Comparison of ENCODE assay signal across 9 cellular contexts in genomic region chr3:107431298-107432012, GRCh38. TPM values are rescaled to one million over a fixed set of nuclear protein-coding genes. Genes with fewer than 3 reads are reported as not detected.
DNase-seq lines count a peak whose midpoint lies in the region; ATAC-seq and TF ChIP-seq lines count a peak whose summit lies in the region.
"Had no signal": no experiment of that assay in that cellular context is flagged by ENCODE, and none has a peak within 500 bp of the region (broad histone marks: within the 10 kb centered on the region; RNA-seq: fewer than 3 reads in every experiment).

No MANE protein-coding gene starts in this region.

- CTCF ChIA-PET in AG04450 (lab: Charles Lee): interaction anchor here (0.5 to 6.2 kb wide), 11 partner anchors 11 to 423 kb away, joined by 3 to 137 read pairs (median 22); no protein-coding TSS in a partner anchor

- H3K27me3 ChIP-seq in AG04450 (ENCODE audit: control insufficient read depth, insufficient read depth, low read length): no peaks in the 10 kb centered on the region

- H3K9me3 ChIP-seq in AG04450 (ENCODE audit: control insufficient read depth, insufficient read depth, low read length): no peaks in the 10 kb centered on the region; the same call in 1 of the 2 replicates

- peak overlapping the region; percentile 53 for H3K27ac ChIP-seq in AG04450 (ENCODE audit: low read depth, low read length)

- ATAC-seq in GM18519 (IDR thresholded peaks at IDR 0.05; ENCODE audit: low FRiP score, unreplicated experiment) (peak; percentile 56), HG02970 (IDR thresholded peaks at IDR 0.05; ENCODE audit: low FRiP score, unreplicated experiment) (peak; percentile 58), left lobe of liver (peak; percentile 79)

- TF ChIP-seq CTCF in AG04450 (IDR thresholded peaks at IDR 0.05; ENCODE audit: low read depth, low read length): no peak

- H3K9me3 Mint-ChIP-seq in dendritic cell treated with granulocyte-macrophage colony-stimulating factor and Interleukin-4, amounts not matched to agents 40 ng/mL and 50 ng/mL, for 4 days: no peaks in the 10 kb centered on the region

- intact Hi-C loops in dendritic cell treated with granulocyte-macrophage colony-stimulating factor and Interleukin-4, amounts not matched to agents 40 ng/mL and 50 ng/mL, for 4 days (cut with micrococcal nuclease): loop anchor here (2.0 kb wide), 1 partner anchor 91 kb away; the partner anchor contains the start of gene BBX

- no peaks in the 10 kb centered on the region for H3K36me3 Mint-ChIP-seq in dendritic cell treated with granulocyte-macrophage colony-stimulating factor and Interleukin-4, amounts not matched to agents 40 ng/mL and 50 ng/mL, for 4 days (ENCODE audit: low read depth)

- POLR2A ChIA-PET in AG04450 (lab: Yijun Ruan, JAX): interaction anchor here (0.6 kb wide), 1 partner anchor 22 kb away, joined by 3 read pairs; no protein-coding TSS in a partner anchor

- H3K4me3 Mint-ChIP-seq in dendritic cell treated with granulocyte-macrophage colony-stimulating factor and Interleukin-4, amounts not matched to agents 40 ng/mL and 50 ng/mL, for 4 days: peak overlapping the region; percentile 85

- peaks cover 24% of the 10 kb centered on the region for H3K27me3 Mint-ChIP-seq in dendritic cell treated with granulocyte-macrophage colony-stimulating factor and Interleukin-4, amounts not matched to agents 40 ng/mL and 50 ng/mL, for 4 days

- H3K4me1 Mint-ChIP-seq in dendritic cell treated with granulocyte-macrophage colony-stimulating factor and Interleukin-4, amounts not matched to agents 40 ng/mL and 50 ng/mL, for 4 days (ENCODE audit: low read depth): peaks cover 17% of the 10 kb centered on the region

- H3K27ac Mint-ChIP-seq in dendritic cell treated with granulocyte-macrophage colony-stimulating factor and Interleukin-4, amounts not matched to agents 40 ng/mL and 50 ng/mL, for 4 days: peak overlapping the region; percentile 83

- DNase-seq in AG04450 (ENCODE audit: low read depth, low spot score) (no peak), NCI-H345 (lab: John Stamatoyannopoulos, UW) (peak; percentile 52), left lobe of liver (ENCODE audit: low spot score) (peak; percentile 73)
- DNase-seq in activated CD4-positive, alpha-beta T cell treated with anti-CD3 and anti-CD28 coated beads for 48 hours: peak; percentile 66
- DNase-seq in stimulated activated CD4-positive, alpha-beta T cell treated with anti-CD3 and anti-CD28 coated beads, Interleukin-4, amount 100 ng/mL, for 24 hours: peak; percentile 52

- H3K4me3 ChIP-seq in AG04450 (ENCODE audit: low read depth, low read length): peak overlapping the region; percentile 72

RNA-seq across cellular contexts. Expression of gene CCDC54, which starts 54.2 kb away (rescaled TPM):
- not detected in 2 replicates for polyA plus RNA-seq in AG04450 (2011; rRNA removed)
- polyA minus RNA-seq in AG04450 (2011; rRNA and poly(A)+ RNA removed): not detected in 2 replicates
- total RNA-seq in left lobe of liver: not detected
- total RNA-seq: HT1080 had no signal
